In the genomic region with DNA sequence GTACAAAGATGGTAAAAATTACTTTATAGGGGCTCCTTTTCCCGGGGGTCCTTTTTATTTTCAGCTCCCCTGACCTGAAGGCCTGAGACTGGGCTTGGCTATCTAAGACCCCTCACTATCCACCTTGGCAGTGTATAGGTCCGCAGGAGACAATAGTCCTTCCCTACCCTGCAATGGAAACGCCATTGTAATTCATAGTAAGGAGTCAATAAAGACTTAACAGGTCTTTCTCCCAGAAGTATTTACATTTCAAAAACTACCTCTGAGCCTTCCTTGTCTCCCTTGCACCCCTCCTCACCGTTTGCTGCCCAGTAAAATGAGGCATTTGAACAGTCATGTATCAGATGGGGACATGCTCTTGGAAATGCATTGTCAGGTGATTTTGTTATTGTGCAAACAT, we compare ENCODE assay signal across 21 cellular contexts.
"Had no signal": no experiment of that assay in that cellular context is flagged by ENCODE, and none has a peak within 500 bp of the region (broad histone marks: within the 10 kb centered on the region; RNA-seq: fewer than 3 reads in every experiment).

No MANE protein-coding gene starts in this region.

- H3K36me3 Mint-ChIP-seq: naive thymus-derived CD4-positive, alpha-beta T cell; stimulated activated memory B cell treated with anti-CD40 and anti-IgM and Interleukin-4, amounts not matched to agents 10 μg/mL and 1 μg/mL and 100 μg/mL, for 72 hours had no signal

- H3K4me3 Mint-ChIP-seq: effector memory CD8-positive, alpha-beta T cell; naive thymus-derived CD4-positive, alpha-beta T cell; nephron progenitor cell; stimulated activated memory B cell treated with anti-CD40 and anti-IgM and Interleukin-4, amounts not matched to agents 10 μg/mL and 1 μg/mL and 100 μg/mL, for 72 hours; stimulated activated naive CD8-positive, alpha-beta T cell treated with anti-CD3 and anti-CD28 coated beads, Interleukin-15, Interleukin-2, amounts not matched to agents 100 ng/mL and 50 ng/mL, for 24 hours had no signal

- H3K36me3 ChIP-seq: esophagus muscularis mucosa, gastrocnemius medialis, heart right ventricle, spleen, tibial artery, upper lobe of left lung, vagina had no signal

- H3K4me1 Mint-ChIP-seq: naive thymus-derived CD4-positive, alpha-beta T cell; stimulated activated memory B cell treated with anti-CD40 and anti-IgM and Interleukin-4, amounts not matched to agents 10 μg/mL and 1 μg/mL and 100 μg/mL, for 72 hours had no signal

- H3K27ac ChIP-seq: epithelial cell of prostate, esophagus muscularis mucosa, gastrocnemius medialis, heart right ventricle, spleen, tibial artery, upper lobe of left lung, vagina had no signal

- H3K27me3 ChIP-seq: esophagus muscularis mucosa, gastrocnemius medialis, heart right ventricle, spleen, tibial artery, upper lobe of left lung, vagina had no signal

- H3K4me3 ChIP-seq: esophagus muscularis mucosa, gastrocnemius medialis, heart right ventricle, spleen, tibial artery, upper lobe of left lung, vagina had no signal

- H3K9me3 ChIP-seq: esophagus muscularis mucosa, gastrocnemius medialis, heart right ventricle, spleen, upper lobe of left lung, vagina had no signal

- H3K27ac Mint-ChIP-seq: effector memory CD8-positive, alpha-beta T cell; naive thymus-derived CD4-positive, alpha-beta T cell; nephron progenitor cell; stimulated activated memory B cell treated with anti-CD40 and anti-IgM and Interleukin-4, amounts not matched to agents 10 μg/mL and 1 μg/mL and 100 μg/mL, for 72 hours; stimulated activated naive CD8-positive, alpha-beta T cell treated with anti-CD3 and anti-CD28 coated beads, Interleukin-15, Interleukin-2, amounts not matched to agents 100 ng/mL and 50 ng/mL, for 24 hours had no signal

- DNase-seq: effector memory CD8-positive, alpha-beta T cell; gastrocnemius medialis; heart right ventricle; hypothalamus; islet precursor cell; mammary epithelial cell; naive thymus-derived CD4-positive, alpha-beta T cell; nephron progenitor cell; spleen; stimulated activated CD4-positive, alpha-beta T cell treated with anti-CD3 and anti-CD28 coated beads, Interleukin-15, amount 100 ng/mL, for 24 hours; stimulated activated CD4-positive, alpha-beta T cell treated with anti-CD3 and anti-CD28 coated beads, Interleukin-1b, Interleukin-23, amount 100 ng/mL, for 48 hours; stimulated activated CD4-positive, alpha-beta T cell treated with anti-CD3 and anti-CD28 coated beads, Interleukin-4, amount 100 ng/mL, for 24 hours; tibial artery; upper lobe of left lung had no signal

- H3K9me3 Mint-ChIP-seq: effector memory CD8-positive, alpha-beta T cell; nephron progenitor cell; stimulated activated memory B cell treated with anti-CD40 and anti-IgM and Interleukin-4, amounts not matched to agents 10 μg/mL and 1 μg/mL and 100 μg/mL, for 72 hours; stimulated activated naive CD8-positive, alpha-beta T cell treated with anti-CD3 and anti-CD28 coated beads, Interleukin-15, Interleukin-2, amounts not matched to agents 100 ng/mL and 50 ng/mL, for 24 hours had no signal

- H3K4me1 ChIP-seq: esophagus muscularis mucosa, gastrocnemius medialis, heart right ventricle, spleen, tibial artery, upper lobe of left lung, vagina had no signal

- H3K27me3 Mint-ChIP-seq: effector memory CD8-positive, alpha-beta T cell; stimulated activated memory B cell treated with anti-CD40 and anti-IgM and Interleukin-4, amounts not matched to agents 10 μg/mL and 1 μg/mL and 100 μg/mL, for 72 hours; stimulated activated naive CD8-positive, alpha-beta T cell treated with anti-CD3 and anti-CD28 coated beads, Interleukin-15, Interleukin-2, amounts not matched to agents 100 ng/mL and 50 ng/mL, for 24 hours had no signal

- ATAC-seq: effector memory CD8-positive, alpha-beta T cell; gastrocnemius medialis; heart right ventricle; left lobe of liver; naive thymus-derived CD4-positive, alpha-beta T cell; sciatic nerve; stimulated activated memory B cell treated with anti-CD40 and anti-IgM and Interleukin-4, amounts not matched to agents 10 μg/mL and 1 μg/mL and 100 μg/mL, for 72 hours had no signal
